Comparison of ENCODE assay signal across 19 cellular contexts in genomic region chr4:141240671-141241070, GRCh38. TPM values are rescaled to one million over a fixed set of nuclear protein-coding genes. Genes with fewer than 3 reads are reported as not detected.
DNase-seq lines count a peak whose midpoint lies in the region; ATAC-seq, FAIRE-seq and TF ChIP-seq lines count a peak whose summit lies in the region.
"Had no signal": no experiment of that assay in that cellular context is flagged by ENCODE, and none has a peak within 500 bp of the region (broad histone marks: within the 10 kb centered on the region; RNA-seq: fewer than 3 reads in every experiment).

No MANE protein-coding gene starts in this region.

- ATAC-seq in GM18520 (IDR thresholded peaks at IDR 0.05; ENCODE audit: unreplicated experiment) (peak; percentile 35), GM19463 (IDR thresholded peaks at IDR 0.05; ENCODE audit: unreplicated experiment) (peak; percentile 42), HG03045 (IDR thresholded peaks at IDR 0.05; ENCODE audit: unreplicated experiment) (peak; percentile 51), K562 (peak; percentile 45)
- ATAC-seq: HepG2 had no signal

- FAIRE-seq in K562 (lab: Jason Lieb, UNC), result no peak
- FAIRE-seq: HepG2, RCC 7860 had no signal

- H3K79me2 ChIP-seq in K562 (ENCODE audit: control insufficient read depth, insufficient read depth, low read length), result no peaks in the 10 kb centered on the region

- whole genome bisulfite sequencing in K562 (ENCODE audit: insufficient coverage, low coverage, missing lambda C conversion rate), result 10% methylated on average over 2 of the region's 2 CpGs

- intact Hi-C loops in K562 (cut with micrococcal nuclease), result no loop called here

- CTCF ChIA-PET in K562 (lab: Yijun Ruan, JAX; ENCODE audit: low intra/inter-chr PET ratio), result no interaction called here

- TF ChIP-seq CTCF in K562 (IDR thresholded peaks at IDR 0.05 in 2 of 3, conservative IDR thresholded peaks at IDR 0.05 in 1 of 3; ENCODE audit: insufficient read depth in 2 of 3, low read depth in 1 of 3, low read length in 3 of 3) (no peak), WERI-Rb-1 (IDR thresholded peaks at IDR 0.05; ENCODE audit: low read depth, low read length) (no peak)

- H3K27me3 ChIP-seq in K562 (ENCODE audit: control insufficient read depth in 2 of 2, insufficient read depth in 2 of 2, low read length in 2 of 2) (no peaks in the 10 kb centered on the region), WERI-Rb-1 (ENCODE audit: insufficient read depth, low read depth, severe bottlenecking) (no peaks in the 10 kb centered on the region)

- POLR2A ChIA-PET in K562 (lab: Yijun Ruan, JAX), result no interaction called here

- in situ Hi-C loops in K562 (cut with MboI), result no loop called here

- H3K9me1 ChIP-seq in K562 (ENCODE audit: control insufficient read depth, insufficient read depth, low read length), result no peaks in the 10 kb centered on the region

- H3K36me3 ChIP-seq in K562 (ENCODE audit: control insufficient read depth, insufficient read depth, low read length), result no peaks in the 10 kb centered on the region
- H3K36me3 ChIP-seq in WERI-Rb-1, result no peaks in the 10 kb centered on the region

- no peak for TF ChIP-seq RAD21 in K562 (CRISPR knock-in tag; conservative IDR thresholded peaks at IDR 0.05 in 1 of 2, IDR thresholded peaks at IDR 0.05 in 1 of 2)

- BruUV-seq in K562 (replicated peaks; lab: Mats Ljungman, UMichigan), result no TSS peak

- no peak for TF ChIP-seq POLR2A in K562 (conservative IDR thresholded peaks at IDR 0.05)

- TF ChIP-seq EP300 in K562 (IDR thresholded peaks at IDR 0.05; ENCODE audit: low read length), result no peak

- DNase-seq in K562 (ENCODE audit: extremely low read depth in 1 of 4, low spot score in 3 of 4) (no peak), SW480 (ENCODE audit: low spot score) (no peak), NCI-H748 treated with DMSO at 0.1 percent for 48 hours (lab: John Stamatoyannopoulos, UW) (no peak), WERI-Rb-1 (no peak)
- DNase-seq: H9, NCI-H1092, NCI-H146, NCI-H2081, NCI-H510A, Right ventricle myocardium superior, SK-N-SH, T-helper 1 cell had no signal

- H4K20me1 ChIP-seq in K562 (replicated peaks; ENCODE audit: control insufficient read depth, insufficient read depth, low read length), result no peaks in the 10 kb centered on the region

- no peaks in the 10 kb centered on the region for H3K4me1 ChIP-seq in K562 (replicated peaks in 1 of 2; ENCODE audit: control insufficient read depth in 2 of 2, insufficient read depth in 2 of 2, low read length in 2 of 2)

- H3K27ac ChIP-seq in K562 (ENCODE audit: extremely low read depth, low read depth, low read length), result no peak overlapping the region
- no peak overlapping the region for H3K27ac ChIP-seq in WERI-Rb-1
- H3K27ac ChIP-seq: C4-2B, KMS-11 had no signal

- H2AFZ ChIP-seq in K562 (ENCODE audit: low read depth, low read length), result peak overlapping the region; percentile 82

- no peak overlapping the region for H3K4me3 ChIP-seq in K562
- H3K4me3 ChIP-seq in WERI-Rb-1 (ENCODE audit: low read depth, low read length), result no peak overlapping the region

- no peak overlapping the region for H3K9ac ChIP-seq in K562 (ENCODE audit: insufficient read depth in 1 of 2, low read depth in 2 of 2, low read length in 2 of 2)
- H3K9ac ChIP-seq: KMS-11, SK-N-SH had no signal

- no peak overlapping the region for H3K4me2 ChIP-seq in K562 (ENCODE audit: insufficient read depth, low read length)
- H3K4me2 ChIP-seq: KMS-11, SK-N-SH had no signal

- no peaks in the 10 kb centered on the region; the same call in 1 of the 2 replicates for H3K9me3 ChIP-seq in K562 (replicated peaks; ENCODE audit: control insufficient read depth, insufficient read depth, low read depth, low read length)
- no peaks in the 10 kb centered on the region for H3K9me3 ChIP-seq in WERI-Rb-1 (ENCODE audit: severe bottlenecking)
- H3K9me3 ChIP-seq: SK-N-SH had no signal

TF ChIP-seq in K562, 482 proteins besides CTCF, POLR2A, EP300 and RAD21:
- TF ChIP-seq ZNF699 (CRISPR knock-in tag; IDR thresholded peaks at IDR 0.05; ENCODE audit: insufficient replicate concordance) (no peak), AFF4 (CRISPR knock-in tag; IDR thresholded peaks at IDR 0.05) (no peak), TAL1 (IDR thresholded peaks at IDR 0.05) (no peak), ZC3H11A (IDR thresholded peaks at IDR 0.05; ENCODE audit: low read depth, low read length) (no peak), DEAF1 (CRISPR knock-in tag; IDR thresholded peaks at IDR 0.05) (no peak), ZFX (CRISPR knock-in tag; IDR thresholded peaks at IDR 0.05) (no peak), IRF9 (tag; IDR thresholded peaks at IDR 0.05) (no peak), ZNF445 (CRISPR knock-in tag; IDR thresholded peaks at IDR 0.05; ENCODE audit: low read depth) (no peak), ZSCAN32 (CRISPR knock-in tag; IDR thresholded peaks at IDR 0.05) (no peak), CC2D1A (IDR thresholded peaks at IDR 0.05) (no peak), ZNF24 (IDR thresholded peaks at IDR 0.05) (no peak), XRCC5 (IDR thresholded peaks at IDR 0.05; ENCODE audit: low read depth, low read length) (no peak), HSF4 (CRISPR knock-in tag; IDR thresholded peaks at IDR 0.05; ENCODE audit: borderline replicate concordance) (no peak)

RNA-seq across cellular contexts. Expression of gene ZNF330, which starts 20.0 kb away (rescaled TPM):
- 17.1 and 71.1 TPM in 2 replicates for total RNA-seq in K562 (2011; cell fraction: chromatin; rRNA removed; ENCODE audit: low replicate concordance)
- total RNA-seq in K562 (2011; cell fraction: nucleolus; rRNA removed), result 17.5 and 18.4 TPM in 2 replicates
- total RNA-seq in K562 (2011; cell fraction: nucleoplasm; rRNA removed), result 30.5 and 31.5 TPM in 2 replicates
- total RNA-seq in K562 (2014; rRNA removed) (70.0 and 81.3 TPM in 2 replicates), K562 (2014; rRNA removed; fragmentation: Illumina TruSeq; extraction: Trizol) (103 and 111 TPM in 2 replicates), K562 (2015; rRNA removed; fragmentation: Illumina TruSeq; extraction: Trizol) (99.2 and 109 TPM in 2 replicates), K562 (2021) (78.0 and 84.0 TPM in 2 replicates)
- polyA plus RNA-seq in K562 (2011; rRNA removed) (75.4 and 99.7 TPM in 2 replicates), K562 (2014; fragmentation: Illumina TruSeq; extraction: Trizol) (86.3 and 86.4 TPM in 2 replicates), K562 (2014; fragmentation: Nextera tagmentation; extraction: Ambion mirVana) (100 to 1,000 TPM in 1 of 2 experiments, 10 to 100 TPM in 1; 73.6 to 115 TPM), K562 (2014; rRNA removed) (76.2 and 92.0 TPM in 2 replicates)
- 25.3 and 53.9 TPM in 2 replicates for polyA plus RNA-seq in K562 (2011; cell fraction: cytosol; rRNA removed)
- 38.4 and 72.1 TPM in 2 replicates for polyA plus RNA-seq in K562 (2011; cell fraction: nucleus; rRNA removed)
- polyA plus RNA-seq in K562 (2012), result 44.6 and 84.7 TPM in 2 replicates
- 135 and 205 TPM in 2 replicates for polyA minus RNA-seq in K562 (2011; rRNA and poly(A)+ RNA removed)
- 45.2 and 49.9 TPM in 2 replicates for polyA minus RNA-seq in K562 (2011; cell fraction: cytosol; rRNA and poly(A)+ RNA removed)
- polyA minus RNA-seq in K562 (2011; cell fraction: nucleus; rRNA and poly(A)+ RNA removed), result 38.9 and 75.0 TPM in 2 replicates
